Comparison of ENCODE assay signal across 12 cellular contexts in the genomic region with DNA sequence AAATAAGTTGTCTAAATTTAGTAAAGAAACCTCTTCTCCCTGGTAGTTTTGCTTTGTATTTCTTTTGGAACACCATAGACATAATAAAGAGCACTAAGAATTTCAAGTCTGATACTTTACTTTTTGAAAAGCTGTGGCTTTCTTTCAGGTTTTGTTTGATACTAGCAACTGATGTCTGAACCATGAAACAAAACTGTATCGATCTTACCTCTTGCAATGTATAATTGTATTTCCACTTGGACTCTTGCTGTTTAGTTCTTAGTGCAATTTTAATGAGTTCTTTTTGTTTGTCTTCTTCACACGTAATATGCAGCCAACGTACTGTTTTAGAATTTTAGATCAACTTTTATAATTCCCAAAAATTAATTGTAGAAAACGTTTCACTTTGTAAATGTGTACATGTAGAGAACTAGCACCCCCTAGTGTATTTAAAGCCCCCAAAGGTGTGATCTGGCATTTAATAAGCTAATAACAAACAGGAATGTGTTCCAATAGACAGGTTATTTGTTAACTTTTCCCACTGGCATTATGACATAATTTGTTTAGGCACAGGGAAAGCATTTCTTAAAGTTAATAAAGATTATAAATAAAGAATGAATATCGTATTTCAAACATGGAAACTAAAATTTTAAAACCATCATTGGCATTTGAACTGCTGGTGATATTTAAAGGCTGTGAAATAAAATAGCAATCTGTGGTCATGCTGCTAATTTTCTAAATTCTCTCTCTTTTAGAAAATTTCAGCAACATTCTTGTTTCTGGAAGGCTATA.
A peak's percentile ranks its signal among the peaks of the same experiment; 100 is the strongest.
DNase-seq lines count a peak whose midpoint lies in the region; ATAC-seq and TF ChIP-seq lines count a peak whose summit lies in the region.
"Had no signal": no experiment of that assay in that cellular context is flagged by ENCODE, and none has a peak within 500 bp of the region (broad histone marks: within the 10 kb centered on the region; RNA-seq: fewer than 3 reads in every experiment).

No MANE protein-coding gene starts in this region.

- no peaks in the 10 kb centered on the region for H3K36me3 Mint-ChIP-seq in GM23338 (ENCODE audit: low read depth)
- H3K36me3 Mint-ChIP-seq in glutamatergic neuron (ENCODE audit: unreplicated experiment), result no peaks in the 10 kb centered on the region
- H3K36me3 Mint-ChIP-seq: CD8-positive, alpha-beta memory T cell had no signal

- H3K4me1 ChIP-seq in GM23338 (ENCODE audit: insufficient read depth), result no peaks in the 10 kb centered on the region
- no peaks in the 10 kb centered on the region for H3K4me1 ChIP-seq in PC-9 (replicated peaks; ENCODE audit: insufficient read depth)
- H3K4me1 ChIP-seq in mesendoderm (ENCODE audit: control insufficient read depth, low read depth, low read length), result no peaks in the 10 kb centered on the region

- H2AFZ ChIP-seq in GM23338 (no peak overlapping the region), PC-9 (no peak overlapping the region)

- H3K4me3 Mint-ChIP-seq in GM23338 (no peak overlapping the region), glutamatergic neuron (ENCODE audit: unreplicated experiment) (no peak overlapping the region)
- H3K4me3 Mint-ChIP-seq: CD8-positive, alpha-beta memory T cell had no signal

- no peak overlapping the region for H2BK5ac ChIP-seq in mesendoderm (ENCODE audit: low read length)

- in situ Hi-C loops in ACHN (cut with HindIII; ENCODE audit: low pct_ligation_motif_present, low pct_unique_long_range_greater_than_20kb, low sequenced_read_pairs), result no loop called here

- no peak overlapping the region for H3K18ac ChIP-seq in mesendoderm (ENCODE audit: low read length)

- H3K36me3 ChIP-seq in GM23338 (ENCODE audit: insufficient read depth), result no peaks in the 10 kb centered on the region
- no peaks in the 10 kb centered on the region for H3K36me3 ChIP-seq in PC-9 (ENCODE audit: low read depth)
- no peaks in the 10 kb centered on the region for H3K36me3 ChIP-seq in mesendoderm (ENCODE audit: control insufficient read depth, insufficient read depth, low read length)

- no peaks in the 10 kb centered on the region for H3F3A ChIP-seq in GM23338 (replicated peaks; ENCODE audit: low read depth)
- H3F3A ChIP-seq in PC-9 (ENCODE audit: insufficient read depth, low read depth), result no peaks in the 10 kb centered on the region

- H2AK5ac ChIP-seq in mesendoderm (ENCODE audit: low read length), result no peak overlapping the region

- no peak overlapping the region for H4K5ac ChIP-seq in mesendoderm (ENCODE audit: low read length)

- POLR2A ChIA-PET in PC-9 (lab: Charles Lee; ENCODE audit: unreplicated experiment), result no interaction called here

- no peak overlapping the region for H2BK15ac ChIP-seq in mesendoderm (replicated peaks; ENCODE audit: low read depth)

- H3K27ac ChIP-seq in GM23338 (ENCODE audit: low read depth) (no peak overlapping the region), PC-9 (no peak overlapping the region), mesendoderm (ENCODE audit: low read depth, low read length) (no peak overlapping the region)

- intact Hi-C loops in PC-9 (cut with micrococcal nuclease; ENCODE audit: unreplicated experiment), result loop anchor here (5.0 to 10.0 kb wide), 2 partner anchors 424 to 474 kb away; no protein-coding TSS in a partner anchor

- H3K79me2 ChIP-seq in GM23338 (replicated peaks; ENCODE audit: insufficient read depth) (no peaks in the 10 kb centered on the region), PC-9 (ENCODE audit: low read depth) (no peaks in the 10 kb centered on the region), mesendoderm (ENCODE audit: control insufficient read depth, insufficient read depth, low read length) (no peaks in the 10 kb centered on the region)

- WGBS in mesendoderm (ENCODE audit: extremely low coverage, insufficient coverage, low lambda C conversion rate), result no CpG with 5 or more reads among the region's 5 CpGs

- TF ChIP-seq CTCF in GM23338 (conservative IDR thresholded peaks at IDR 0.05; ENCODE audit: low read depth in 2 of 2) (peak; percentile 53 to 72), PC-9 (conservative IDR thresholded peaks at IDR 0.05) (peak; percentile 52), glutamatergic neuron (IDR thresholded peaks at IDR 0.05; ENCODE audit: partially characterized antibody, unreplicated experiment) (peak; percentile 23)

- H4K8ac ChIP-seq in mesendoderm (ENCODE audit: low read depth, low read length), result no peak overlapping the region

- CTCF ChIA-PET in PC-9 (lab: Charles Lee), result interaction anchor here (0.6 to 0.8 kb wide), 3 partner anchors 69 to 174 kb away, joined by 3 to 10 read pairs (median 3); no protein-coding TSS in a partner anchor

- no peak overlapping the region for H2BK120ac ChIP-seq in mesendoderm (ENCODE audit: low read depth, low read length)

- H4K20me1 ChIP-seq in GM23338 (replicated peaks; ENCODE audit: insufficient read depth) (no peaks in the 10 kb centered on the region), PC-9 (ENCODE audit: insufficient read depth) (no peaks in the 10 kb centered on the region)

- peak; percentile 3 for DNase-seq in ACHN
- DNase-seq in GM23338 (ENCODE audit: low spot score), result peak; percentile 21
- DNase-seq in PC-9, result no peak
- no peak for DNase-seq in glutamatergic neuron
- no peak for DNase-seq in mesendoderm
- no peak for DNase-seq in activated gamma-delta T cell (lab: John Stamatoyannopoulos, UW)
- DNase-seq: activated T-cell treated with anti-CD3 and anti-CD28 coated beads, Interleukin-2, amount 50 U/mL, for 1 hour; small intestine; stimulated activated naive CD8-positive, alpha-beta T cell treated with anti-CD3 and anti-CD28 coated beads, Interleukin-15, Interleukin-2, amounts not matched to agents 100 U/mL and 50 U/mL, for 24 hours had no signal

- H3K4me2 ChIP-seq in GM23338 (no peak overlapping the region), PC-9 (peak overlapping the region; percentile 11; the same call in 1 of the 2 replicates), mesendoderm (ENCODE audit: low read length) (no peak overlapping the region)

- no peaks in the 10 kb centered on the region for H3K79me1 ChIP-seq in mesendoderm (ENCODE audit: low read length)

- H3K9me2 ChIP-seq in GM23338 (ENCODE audit: insufficient read depth), result no peaks in the 10 kb centered on the region
- H3K9me2 ChIP-seq in PC-9 (ENCODE audit: insufficient read depth), result no peaks in the 10 kb centered on the region

- no peaks in the 10 kb centered on the region for H3K27me3 Mint-ChIP-seq in GM23338 (ENCODE audit: insufficient read depth, low read depth, poor library complexity)
- no peaks in the 10 kb centered on the region for H3K27me3 Mint-ChIP-seq in glutamatergic neuron (ENCODE audit: unreplicated experiment)

- H3K9me3 Mint-ChIP-seq in GM23338 (no peaks in the 10 kb centered on the region), glutamatergic neuron (ENCODE audit: unreplicated experiment) (no peaks in the 10 kb centered on the region)

- H3K4me1 Mint-ChIP-seq in GM23338 (no peaks in the 10 kb centered on the region), glutamatergic neuron (ENCODE audit: low read depth, unreplicated experiment) (peaks cover 15% of the 10 kb centered on the region)
- H3K4me1 Mint-ChIP-seq: CD8-positive, alpha-beta memory T cell had no signal

- H3K27me3 ChIP-seq in GM23338 (ENCODE audit: insufficient read depth) (no peaks in the 10 kb centered on the region), PC-9 (ENCODE audit: insufficient read depth, low read depth) (no peaks in the 10 kb centered on the region), mesendoderm (ENCODE audit: insufficient read depth, low read length, poor library complexity) (no peaks in the 10 kb centered on the region)

- BruUV-seq in PC-9 (replicated peaks; lab: Mats Ljungman, UMichigan), result no TSS peak

- H3K4me3 ChIP-seq in GM23338, result no peak overlapping the region
- no peak overlapping the region for H3K4me3 ChIP-seq in PC-9
- H3K4me3 ChIP-seq in mesendoderm (ENCODE audit: low read length), result no peak overlapping the region

- H3K27ac Mint-ChIP-seq in GM23338 (no peak overlapping the region), glutamatergic neuron (ENCODE audit: unreplicated experiment) (no peak overlapping the region)
- H3K27ac Mint-ChIP-seq: CD8-positive, alpha-beta memory T cell had no signal

- no peaks in the 10 kb centered on the region for H3K9me3 ChIP-seq in PC-9 (ENCODE audit: insufficient read depth, low read depth)

- H3K56ac ChIP-seq in mesendoderm (ENCODE audit: low read length), result no peak overlapping the region

- H3K4ac ChIP-seq in mesendoderm (ENCODE audit: low read depth, low read length), result no peak overlapping the region

- H3K23ac ChIP-seq in mesendoderm (ENCODE audit: low read length), result no peak overlapping the region

- no peak for ATAC-seq in GM23338
- no peak for ATAC-seq in GM18502 (IDR thresholded peaks at IDR 0.05; ENCODE audit: poor library complexity, unreplicated experiment)
- no peak for ATAC-seq in HG03039 (IDR thresholded peaks at IDR 0.05; ENCODE audit: unreplicated experiment)
- ATAC-seq: stimulated activated naive CD8-positive, alpha-beta T cell treated with anti-CD3 and anti-CD28 coated beads, Interleukin-15, Interleukin-2, amounts not matched to agents 100 U/mL and 50 U/mL, for 24 hours had no signal

- no peak overlapping the region for H3K9ac ChIP-seq in mesendoderm (ENCODE audit: low read length)

TF ChIP-seq in GM23338, 12 proteins besides CTCF, POLR2A, EP300 and RAD21 (continues in another document):
- TF ChIP-seq ZNF114 (CRISPR knock-in tag; IDR thresholded peaks at IDR 0.05) (no peak), POLR2AphosphoS5 (IDR thresholded peaks at IDR 0.05; ENCODE audit: low read depth) (no peak), NANOG (IDR thresholded peaks at IDR 0.05; ENCODE audit: borderline replicate concordance) (no peak), ZNF331 (CRISPR knock-in tag; IDR thresholded peaks at IDR 0.05; ENCODE audit: low read depth) (no peak), STAT1 (IDR thresholded peaks at IDR 0.05; ENCODE audit: unreplicated experiment) (no peak), EZH2phosphoT487 (IDR thresholded peaks at IDR 0.05; ENCODE audit: unreplicated experiment) (no peak)

Comparison
In these comparisons a context has a peak if more than half of its experiments do, and no peak if none do; other contexts are left out.
1. DNase-seq: peak in ACHN (single experiment) and GM23338 (single experiment); none in PC-9 (0 of 2), glutamatergic neuron (single experiment), mesendoderm (single experiment) and activated gamma-delta T cell (single experiment).
2. Peak in every context shown above with its lines, with median percentiles within 50 percentile points of each other: CTCF ChIP-seq.